19 cellular contexts compared by ENCODE assay signal in the genomic region with DNA sequence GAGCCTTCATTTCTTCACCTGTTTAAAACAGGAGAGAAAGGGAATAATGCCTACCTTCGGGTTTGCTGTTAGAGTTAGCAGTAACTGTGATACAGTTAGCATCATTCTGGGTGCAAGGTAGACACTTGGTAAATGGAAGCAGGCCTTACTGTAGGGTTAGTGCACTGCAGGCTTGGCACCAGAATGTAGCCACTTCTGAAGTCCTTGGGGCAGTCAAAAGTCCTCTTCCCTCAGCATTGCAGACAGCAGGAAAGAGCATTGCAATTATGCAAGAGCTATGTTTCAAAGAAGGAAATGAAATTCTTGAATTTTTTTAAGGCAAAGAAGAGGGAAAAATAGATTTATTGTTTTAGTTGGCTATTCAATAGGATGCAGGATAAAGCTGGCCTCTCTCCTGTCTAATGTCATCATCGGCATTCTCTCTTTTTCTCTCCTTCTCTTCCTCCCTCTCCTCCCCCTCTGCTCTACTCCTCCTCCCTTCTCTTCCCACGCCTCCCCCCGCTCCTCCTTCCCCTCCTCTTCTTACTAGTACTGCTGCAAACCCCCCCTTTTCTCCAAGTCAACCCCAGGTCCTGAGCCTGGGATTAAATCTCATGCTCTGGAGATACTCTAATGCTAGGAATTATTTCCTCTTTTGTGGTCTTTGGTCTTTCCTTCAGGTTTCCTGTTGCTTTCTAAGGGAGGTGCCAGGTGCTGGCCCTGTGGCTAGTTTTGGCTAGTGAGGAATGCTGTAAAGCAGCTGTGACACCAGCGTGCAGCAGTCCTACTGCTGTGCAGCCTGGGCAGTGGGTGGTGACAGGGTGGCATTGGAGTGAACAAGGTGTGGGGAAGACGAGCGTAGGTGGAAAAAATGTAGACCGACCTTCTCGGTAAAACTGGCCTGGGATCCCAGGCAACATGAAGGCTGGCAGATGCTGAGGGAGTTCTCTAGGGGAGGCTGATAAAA. TPM values are rescaled to one million over a fixed set of nuclear protein-coding genes. Genes with fewer than 3 reads are reported as not detected.
DNase-seq lines count a peak whose midpoint lies in the region; ATAC-seq and TF ChIP-seq lines count a peak whose summit lies in the region.
"Had no signal": no experiment of that assay in that cellular context is flagged by ENCODE, and none has a peak within 500 bp of the region (broad histone marks: within the 10 kb centered on the region; RNA-seq: fewer than 3 reads in every experiment).

No MANE protein-coding gene starts in this region.

- H3K36me3 ChIP-seq in OCI-LY7 (ENCODE audit: insufficient read depth, low read length) (no peaks in the 10 kb centered on the region), cardiac muscle cell (no peaks in the 10 kb centered on the region)

- H2AFZ ChIP-seq in OCI-LY7 (ENCODE audit: low read length) = no peak overlapping the region

- H3K27me3 ChIP-seq in cardiac muscle cell = no peaks in the 10 kb centered on the region

- CTCF ChIA-PET in OCI-LY7 (lab: Charles Lee; ENCODE audit: unreplicated experiment) = no interaction called here

- no peaks in the 10 kb centered on the region for H3K9me3 ChIP-seq in OCI-LY7 (ENCODE audit: low read length)
- no peaks in the 10 kb centered on the region for H3K9me3 ChIP-seq in cardiac muscle cell (ENCODE audit: low read depth)
- H3K9me3 ChIP-seq: psoas muscle had no signal

- POLR2A ChIA-PET in OCI-LY7 (lab: Charles Lee) = interaction anchor here (0.6 kb wide), 1 partner anchor 128 kb away, joined by 3 read pairs; no protein-coding TSS in a partner anchor

- H3K4me3 ChIP-seq in OCI-LY7 (ENCODE audit: low read depth, low read length, poor library complexity, severe bottlenecking) (no peak overlapping the region), cardiac muscle cell (no peak overlapping the region)
- H3K4me3 ChIP-seq: psoas muscle had no signal

- no peak for TF ChIP-seq CTCF in OCI-LY7 (conservative IDR thresholded peaks at IDR 0.05; ENCODE audit: low read length)
- TF ChIP-seq CTCF in cardiac muscle cell (IDR thresholded peaks at IDR 0.05; ENCODE audit: low read depth, low read length) = no peak

- H3K9me2 ChIP-seq in OCI-LY7 (ENCODE audit: insufficient read depth, low read length) = no peaks in the 10 kb centered on the region

- H3K4me1 ChIP-seq in OCI-LY7 (ENCODE audit: insufficient read depth, low read length, poor library complexity, severe bottlenecking) = peaks cover 44% of the 10 kb centered on the region
- H3K4me1 ChIP-seq in cardiac muscle cell (ENCODE audit: low read depth) = peaks cover 40% of the 10 kb centered on the region

- H3K4me2 ChIP-seq in OCI-LY7 (ENCODE audit: low read length) = peak overlapping the region; percentile 13

- peaks cover 33% of the 10 kb centered on the region for H3K79me2 ChIP-seq in OCI-LY7 (ENCODE audit: insufficient read depth, low read depth, low read length)

- intact Hi-C loops in OCI-LY7 (cut with micrococcal nuclease; ENCODE audit: unreplicated experiment) = no loop called here
- intact Hi-C loops in sciatic nerve (cut with DNase I) = no loop called here

- no TSS peak for BruUV-seq in OCI-LY7 (replicated peaks; lab: Mats Ljungman, UMichigan)

- ATAC-seq in sciatic nerve = peak; percentile 44
- ATAC-seq: activated CD8-positive, alpha-beta T cell treated with anti-CD3 and anti-CD28 coated beads for 36 hours; activated naive CD8-positive, alpha-beta T cell treated with anti-CD3 and anti-CD28 coated beads, Interleukin-2, amount 50 U/mL, for 24 hours; CD8-positive, alpha-beta T cell; stimulated activated memory B cell treated with anti-CD40 and anti-IgM and Interleukin-4, amounts not matched to agents 10 μg/mL and 1 μg/mL and 100 μg/mL, for 72 hours had no signal

- H4K20me1 ChIP-seq in OCI-LY7 (ENCODE audit: insufficient read depth, low read length) = peaks cover 9% of the 10 kb centered on the region; the same call in 1 of the 2 replicates

- DNase-seq in SIG-M5 treated with dmso at 0.1 percent for 504 hours (lab: John Stamatoyannopoulos, UW; ENCODE audit: unreplicated experiment) = peak; percentile 50
- no peak for DNase-seq in SIG-M5 (lab: John Stamatoyannopoulos, UW)
- no peak for DNase-seq in OCI-LY7 (ENCODE audit: low spot score)
- peak in 1 of 2 donors; percentile 31 for DNase-seq in cardiac muscle cell (ENCODE audit: low read depth in 1 of 2, low spot score in 1 of 2)
- DNase-seq in sciatic nerve (ENCODE audit: low spot score) = no peak
- no peak for DNase-seq in NCI-H2029 treated with DMSO at 0.1 percent for 48 hours (lab: John Stamatoyannopoulos, UW)
- no peak for DNase-seq in stimulated activated naive CD4-positive, alpha-beta T cell (lab: John Stamatoyannopoulos, UW)
- DNase-seq in effector CD8-positive, alpha-beta T cell (lab: John Stamatoyannopoulos, UW) = no peak
- DNase-seq: activated CD8-positive, alpha-beta T cell treated with anti-CD3 and anti-CD28 coated beads for 36 hours; activated naive CD8-positive, alpha-beta T cell treated with anti-CD3 and anti-CD28 coated beads, Interleukin-2, amount 50 U/mL, for 24 hours; CD8-positive, alpha-beta T cell; effector memory CD4-positive, alpha-beta T cell; KG1; left cardiac atrium; NCI-H1694; NCI-H524 treated with DMSO at 0.1 percent for 48 hours; psoas muscle had no signal

- H3K27ac ChIP-seq in OCI-LY7 (ENCODE audit: low read depth, low read length, poor library complexity, severe bottlenecking) (no peak overlapping the region), cardiac muscle cell (peak overlapping the region; percentile 61)
- H3K27ac ChIP-seq: HL-60, psoas muscle had no signal

RNA-seq across cellular contexts. Expression of a gene that starts 21.6 kb away (rescaled TPM):
- 14.8 and 17.7 TPM in 2 replicates for total RNA-seq in OCI-LY7 (2014; rRNA removed; shearing (Covaris generic))
- total RNA-seq in OCI-LY7 (2022) (22.0 and 25.3 TPM in 2 replicates), cardiac muscle cell (23.0 and 26.7 TPM in 2 replicates), sciatic nerve (14.8 TPM)
- 47.9 and 52.0 TPM in 2 replicates for polyA plus RNA-seq in cardiac muscle cell

RNA-seq across cellular contexts. Expression of a gene that starts 51.3 kb away (rescaled TPM):
- total RNA-seq in OCI-LY7 (2014; rRNA removed; shearing (Covaris generic)) = 103 and 116 TPM in 2 replicates
- total RNA-seq in OCI-LY7 (2022) (91.4 and 95.0 TPM in 2 replicates), cardiac muscle cell (81.7 and 83.1 TPM in 2 replicates), sciatic nerve (26.7 TPM)
- polyA plus RNA-seq in cardiac muscle cell = 94.2 and 95.2 TPM in 2 replicates
